Comparison of ENCODE assay signal across 26 cellular contexts in the genomic region with DNA sequence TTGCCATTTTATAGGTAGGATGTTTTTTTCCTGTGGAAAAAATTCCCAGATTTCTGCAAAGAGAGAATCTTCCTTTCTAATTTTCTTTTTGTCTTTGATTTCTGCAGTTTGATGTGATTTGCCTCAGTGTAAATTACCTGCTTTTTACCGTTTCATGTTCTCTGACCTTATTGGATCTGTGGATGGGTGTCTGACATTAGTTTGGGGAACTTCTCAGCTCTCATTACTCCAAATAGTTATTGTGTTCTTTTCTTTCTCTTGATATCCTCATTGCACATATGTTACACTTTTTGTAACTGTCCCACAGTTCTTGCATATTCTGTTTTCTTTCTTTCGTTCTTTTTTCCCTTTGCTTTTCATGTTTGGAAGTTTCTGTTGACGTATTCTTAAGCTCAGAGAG. TPM values are rescaled to one million over a fixed set of nuclear protein-coding genes. Genes with fewer than 3 reads are reported as not detected.
DNase-seq lines count a peak whose midpoint lies in the region; ATAC-seq lines count a peak whose summit lies in the region.
"Had no signal": no experiment of that assay in that cellular context is flagged by ENCODE, and none has a peak within 500 bp of the region (broad histone marks: within the 10 kb centered on the region; RNA-seq: fewer than 3 reads in every experiment).

No MANE protein-coding gene starts in this region.

- no peaks in the 10 kb centered on the region for H3K27me3 Mint-ChIP-seq in activated naive CD8-positive, alpha-beta T cell
- H3K27me3 Mint-ChIP-seq in activated naive CD8-positive, alpha-beta T cell treated with anti-CD3 and anti-CD28 coated beads for 36 hours: no peaks in the 10 kb centered on the region
- H3K27me3 Mint-ChIP-seq in T-cell: no peaks in the 10 kb centered on the region
- peaks cover 0 to 2% (median 0%) of the 10 kb centered on the region in 3 donors for H3K27me3 Mint-ChIP-seq in immature natural killer cell (ENCODE audit: low read depth in 3 of 3)

- H3K27ac ChIP-seq in substantia nigra (ENCODE audit: low read depth, low read length, poor library complexity, severe bottlenecking): no peak overlapping the region
- H3K27ac ChIP-seq: adrenal gland, body of pancreas, dorsolateral prefrontal cortex, gastroesophageal sphincter, Peyer's patch, upper lobe of right lung had no signal

- peak overlapping the region; percentile 81 for H3K27ac Mint-ChIP-seq in activated naive CD8-positive, alpha-beta T cell
- H3K27ac Mint-ChIP-seq in activated naive CD8-positive, alpha-beta T cell treated with anti-CD3 and anti-CD28 coated beads for 36 hours: no peak overlapping the region
- H3K27ac Mint-ChIP-seq in T-cell (peak overlapping the region; percentile 57 to 79), immature natural killer cell (peak overlapping the region in 5 of 6 donors; percentile 65 to 87 (median 82))

- ATAC-seq in T-cell (replicated peaks in 1 of 4) (no peak), HG03442 (IDR thresholded peaks at IDR 0.05; ENCODE audit: unreplicated experiment) (no peak), GM18870 (IDR thresholded peaks at IDR 0.05; ENCODE audit: unreplicated experiment) (no peak)
- ATAC-seq: body of pancreas, gastroesophageal sphincter, left colon, upper lobe of right lung had no signal

- H3K9me3 Mint-ChIP-seq in activated naive CD8-positive, alpha-beta T cell (ENCODE audit: low read depth): no peaks in the 10 kb centered on the region
- no peaks in the 10 kb centered on the region for H3K9me3 Mint-ChIP-seq in activated naive CD8-positive, alpha-beta T cell treated with anti-CD3 and anti-CD28 coated beads for 36 hours
- H3K9me3 Mint-ChIP-seq in T-cell (no peaks in the 10 kb centered on the region), immature natural killer cell (no peaks in the 10 kb centered on the region)
- H3K9me3 Mint-ChIP-seq: H9 had no signal

- CTCF ChIA-PET in T-cell (lab: Charles Lee): no interaction called here

- DNase-seq in activated naive CD8-positive, alpha-beta T cell treated with anti-CD3 and anti-CD28 coated beads for 36 hours: no peak
- no peak for DNase-seq in T-cell
- DNase-seq in immature natural killer cell: no peak
- no peak for DNase-seq in substantia nigra (lab: John Stamatoyannopoulos, UW)
- DNase-seq: activated effector memory CD4-positive, alpha-beta T cell treated with Interleukin-2 at 50 U/mL for 16 hours; body of pancreas; C1 segment of cervical spinal cord; cerebellar nuclear complex; dorsolateral prefrontal cortex; H9; hippocampal formation; left colon; NCI-H1105; NCI-H1930; NCI-H524 treated with DMSO at 0.1 percent for 48 hours; NK-92 treated with Interleukin-12 subunit alpha and Interleukin-12 subunit beta, amount 100 ng/mL, for 24 hours; Peyer's patch; SHP77 treated with DMSO at 0.1 percent for 48 hours; SW 1271; upper lobe of right lung had no signal

- no peak overlapping the region for H3K4me3 Mint-ChIP-seq in activated naive CD8-positive, alpha-beta T cell
- H3K4me3 Mint-ChIP-seq in activated naive CD8-positive, alpha-beta T cell treated with anti-CD3 and anti-CD28 coated beads for 36 hours: no peak overlapping the region
- H3K4me3 Mint-ChIP-seq in T-cell (peak overlapping the region in 2 of 3 donors; percentile 7 to 27), immature natural killer cell (peak overlapping the region in 4 of 5 donors; percentile 1 to 34 (median 14))
- H3K4me3 Mint-ChIP-seq: H9 had no signal

- peaks cover 69% of the 10 kb centered on the region for H3K4me1 Mint-ChIP-seq in activated naive CD8-positive, alpha-beta T cell (ENCODE audit: low read depth)
- peaks cover 48% of the 10 kb centered on the region for H3K4me1 Mint-ChIP-seq in activated naive CD8-positive, alpha-beta T cell treated with anti-CD3 and anti-CD28 coated beads for 36 hours
- H3K4me1 Mint-ChIP-seq in T-cell (peaks cover 65 to 81% (median 75%) of the 10 kb centered on the region in 3 donors), immature natural killer cell (peaks cover 75 to 83% of the 10 kb centered on the region in 2 donors)
- H3K4me1 Mint-ChIP-seq: H9 had no signal

- POLR2A ChIA-PET in T-cell (lab: Charles Lee): no interaction called here

- H3K36me3 Mint-ChIP-seq in activated naive CD8-positive, alpha-beta T cell: peaks cover 12% of the 10 kb centered on the region
- H3K36me3 Mint-ChIP-seq in activated naive CD8-positive, alpha-beta T cell treated with anti-CD3 and anti-CD28 coated beads for 36 hours: peaks cover 43% of the 10 kb centered on the region
- H3K36me3 Mint-ChIP-seq in T-cell (peaks cover 56% of the 10 kb centered on the region), immature natural killer cell (peaks cover 4 to 15% (median 12%) of the 10 kb centered on the region in 3 donors)

RNA-seq across cellular contexts. Expression of a gene that starts 28.5 kb away (rescaled TPM):
- under 1 TPM; 0.35 to 0.50 TPM for total RNA-seq in activated naive CD8-positive, alpha-beta T cell treated with anti-CD3 and anti-CD28 coated beads for 36 hours
- total RNA-seq in T-cell: 1 to 10 TPM in 1 of 5 donors, under 1 TPM in 4; 0.10 to 1.6 (median 0.20) TPM
- under 1 TPM in 2 of 3 donors, not detected in 1; 0.26 to 0.65 TPM for polyA plus RNA-seq in immature natural killer cell
- total RNA-seq: MCF 10A had no signal

RNA-seq across cellular contexts. Expression of a gene that starts 51.2 kb away (rescaled TPM):
- total RNA-seq in activated naive CD8-positive, alpha-beta T cell treated with anti-CD3 and anti-CD28 coated beads for 36 hours: 100 to 1,000 TPM; 205 to 207 TPM
- 100 to 1,000 TPM in 4 of 5 donors, 10 to 100 TPM in 1; 94.3 to 142 (median 122) TPM for total RNA-seq in T-cell
- 10 to 100 TPM; 39.5 to 56.9 (median 52.2) TPM for polyA plus RNA-seq in immature natural killer cell

Comparison
In these comparisons a context has a peak if more than half of its experiments do, and no peak if none do; other contexts are left out.
1. H3K4me3 Mint-ChIP-seq: peak in T-cell (2 of 3) and immature natural killer cell (4 of 5); none in activated naive CD8-positive, alpha-beta T cell (single experiment) and activated naive CD8-positive, alpha-beta T cell treated with anti-CD3 and anti-CD28 coated beads for 36 hours (single experiment).